Comparison of ENCODE assay signal across 19 cellular contexts in genomic region chr2:234701841-234702240, GRCh38.
"Had no signal": no experiment of that assay in that cellular context is flagged by ENCODE, and none has a peak within 500 bp of the region (broad histone marks: within the 10 kb centered on the region; RNA-seq: fewer than 3 reads in every experiment).

No MANE protein-coding gene starts in this region.

- H3K4me2 ChIP-seq: hepatocyte had no signal

- DNase-seq: dermis blood vessel endothelial cell; dorsolateral prefrontal cortex; effector memory CD4-positive, alpha-beta T cell; erythroblast; foreskin keratinocyte; heart left ventricle; hypothalamus; immature natural killer cell; left cardiac atrium; left lung; left ventricle myocardium superior; lower lobe of right lung; mammary epithelial cell; mucosa of descending colon; naive B cell had no signal

- H3K4me1 ChIP-seq: foreskin keratinocyte, gastroesophageal sphincter, heart left ventricle, left lung, lower lobe of right lung had no signal

- H3K36me3 ChIP-seq: gastroesophageal sphincter, heart left ventricle, left lung, lower lobe of right lung had no signal

- H3K27me3 ChIP-seq: foreskin keratinocyte, gastroesophageal sphincter, heart left ventricle, hepatocyte, left lung had no signal

- H3K4me3 ChIP-seq: coronary artery, dorsolateral prefrontal cortex, gastroesophageal sphincter, heart left ventricle, hepatocyte, left lung, lower lobe of right lung, mucosa of descending colon had no signal

- H3K27ac ChIP-seq: coronary artery, dorsolateral prefrontal cortex, epithelial cell of prostate, foreskin keratinocyte, gastroesophageal sphincter, heart left ventricle, hepatocyte, left lung, lower lobe of right lung had no signal

- H2AFZ ChIP-seq: hepatocyte had no signal
